ENCODE assay signal across 17 cellular contexts in the genomic region with DNA sequence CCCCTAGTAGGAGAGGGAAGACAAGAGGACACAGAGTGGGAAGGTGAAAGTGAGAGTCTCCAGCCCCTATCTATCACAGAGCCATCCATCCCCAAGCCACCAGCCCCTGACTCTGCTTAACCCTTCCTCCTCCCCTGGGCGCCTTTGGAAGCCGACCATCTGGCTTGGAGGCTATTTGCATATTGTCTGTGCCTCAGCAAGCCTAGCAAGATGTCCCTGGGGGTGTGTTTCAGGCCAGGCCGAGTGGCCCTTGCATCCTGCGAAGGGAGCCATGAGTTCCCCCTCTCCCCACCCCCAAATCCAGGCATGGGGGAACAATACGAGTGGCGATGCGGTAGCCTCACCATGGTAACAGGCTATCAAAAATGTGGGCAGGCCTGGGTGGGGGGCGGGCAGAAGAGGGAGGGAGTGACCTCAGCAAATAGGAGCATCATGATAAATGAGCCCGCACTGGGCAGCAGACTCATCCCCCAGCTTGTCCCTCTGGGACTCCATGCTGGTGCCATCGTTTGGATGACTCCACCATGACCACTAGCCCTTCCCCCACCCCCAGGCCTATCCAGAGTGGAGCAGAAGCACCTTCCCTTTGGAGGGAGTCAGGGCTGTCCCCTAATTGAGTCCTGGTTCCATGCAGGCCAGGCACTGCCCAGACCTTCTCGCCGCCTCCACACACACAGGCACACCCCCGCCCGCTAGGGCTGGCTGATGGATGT.
"Had no signal": no experiment of that assay in that cellular context is flagged by ENCODE, and none has a peak within 500 bp of the region (broad histone marks: within the 10 kb centered on the region; RNA-seq: fewer than 3 reads in every experiment).

No MANE protein-coding gene starts in this region.

- H3K79me2 ChIP-seq: parathyroid adenoma had no signal

- H3K27me3 Mint-ChIP-seq: activated naive CD4-positive, alpha-beta T cell treated with anti-CD3 and anti-CD28 coated beads, Interleukin-2, amount 10 ng/mL, durations not matched to agents 7 days and 5 days had no signal

- H2AFZ ChIP-seq: parathyroid adenoma had no signal

- FAIRE-seq: keratinocyte had no signal

- DNase-seq: activated CD4-positive, alpha-beta T cell treated with anti-CD3 and anti-CD28 coated beads for 48 hours; activated CD8-positive, alpha-beta memory T cell treated with anti-CD3 and anti-CD28 coated beads for 24 hours; activated naive CD4-positive, alpha-beta T cell treated with anti-CD3 and anti-CD28 coated beads, Interleukin-2, amount 10 ng/mL, durations not matched to agents 7 days and 5 days; adrenal gland; cerebellar nuclear complex; dermis blood vessel endothelial cell; left ventricle myocardium inferior; mesenchymal stem cell; T1000; transverse colon had no signal

- H3K27me3 ChIP-seq: adrenal gland, foreskin keratinocyte, transverse colon had no signal

- H3K4me1 Mint-ChIP-seq: activated naive CD4-positive, alpha-beta T cell treated with anti-CD3 and anti-CD28 coated beads, Interleukin-2, amount 10 ng/mL, durations not matched to agents 7 days and 5 days had no signal

- H3K4me3 ChIP-seq: adrenal gland, esophagus muscularis mucosa, left ventricle myocardium inferior, skin epidermis, transverse colon had no signal

- H3K4me3 Mint-ChIP-seq: activated naive CD4-positive, alpha-beta T cell treated with anti-CD3 and anti-CD28 coated beads, Interleukin-2, amount 10 ng/mL, durations not matched to agents 7 days and 5 days; nephron had no signal

- H3K4me1 ChIP-seq: adrenal gland, foreskin keratinocyte, parathyroid adenoma, transverse colon had no signal

- H3K27ac Mint-ChIP-seq: activated T-helper 2 cell treated with anti-CD3 and anti-CD28 coated beads, Interferon-gamma antibody, Interleukin-2, Interleukin-4, amounts not matched to agents 10 μg/mL and 5 μg/mL and 100 μg/mL, durations not matched to agents 14 hours and 24 hours and 36 hours had no signal

- H3K27ac ChIP-seq: adrenal gland, esophagus muscularis mucosa, foreskin keratinocyte, left ventricle myocardium inferior, parathyroid adenoma, skin epidermis, transverse colon had no signal

- H3K9ac ChIP-seq: parathyroid adenoma had no signal

- H3K9me3 Mint-ChIP-seq: activated naive CD4-positive, alpha-beta T cell treated with anti-CD3 and anti-CD28 coated beads, Interleukin-2, amount 10 ng/mL, durations not matched to agents 7 days and 5 days; activated T-helper 2 cell treated with anti-CD3 and anti-CD28 coated beads, Interferon-gamma antibody, Interleukin-2, Interleukin-4, amounts not matched to agents 10 μg/mL and 5 μg/mL and 100 μg/mL, durations not matched to agents 14 hours and 24 hours and 36 hours; nephron had no signal

- H3K9me3 ChIP-seq: adrenal gland, esophagus muscularis mucosa, left ventricle myocardium inferior, transverse colon had no signal
